ENCODE assay signal across 1 cellular context in the genomic region with DNA sequence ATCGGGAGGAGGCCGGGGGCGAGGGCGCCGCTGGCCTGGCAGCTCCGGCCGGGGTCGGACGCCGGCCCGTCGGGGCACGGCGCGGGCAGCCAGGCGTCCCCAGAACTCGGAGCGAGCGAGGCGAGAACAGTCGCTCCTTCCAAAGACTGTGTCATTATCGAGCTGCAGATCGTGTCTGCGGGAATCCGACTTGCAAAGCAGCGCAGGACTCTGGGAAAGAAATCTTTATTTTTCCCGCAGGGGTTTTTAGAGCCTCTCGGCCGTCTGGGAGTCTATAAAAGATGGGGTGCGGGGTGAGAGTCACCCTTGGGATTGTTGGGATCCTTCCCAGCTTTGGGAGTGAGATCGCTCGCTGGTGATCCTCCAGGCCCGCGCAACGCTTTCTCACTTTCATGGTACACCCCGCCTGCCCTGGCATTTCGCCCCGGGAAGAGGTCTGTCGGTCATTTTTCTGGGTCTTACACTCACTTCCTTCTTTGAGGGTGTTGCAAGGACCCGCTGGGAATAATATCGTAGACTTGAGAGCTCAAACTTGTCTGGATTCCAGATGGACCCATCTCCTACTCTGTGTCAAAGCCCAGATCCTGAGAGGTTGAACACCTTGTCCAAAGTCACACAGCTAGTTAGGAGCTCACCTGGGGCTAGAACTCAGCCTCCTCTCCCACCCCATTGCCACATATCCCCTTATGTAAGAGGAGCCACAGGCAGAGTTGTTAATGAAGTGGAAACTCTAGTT.
TF ChIP-seq lines count a peak whose summit lies in the region.

No MANE protein-coding gene starts in this region.

TF ChIP-seq in HepG2, 621 proteins besides CTCF, POLR2A, EP300 and RAD21:
- TF ChIP-seq ZNF777 (CRISPR knock-in tag; IDR thresholded peaks at IDR 0.05), result peak; percentile 94; the same call in 1 of the 2 replicates
- TF ChIP-seq ZNF768 (CRISPR knock-in tag; IDR thresholded peaks at IDR 0.05), result peak; percentile 74; the same call in 1 of the 2 replicates
- no peak for TF ChIP-seq SMAD3 (CRISPR knock-in tag; IDR thresholded peaks at IDR 0.05)
- TF ChIP-seq, protein P1, sequence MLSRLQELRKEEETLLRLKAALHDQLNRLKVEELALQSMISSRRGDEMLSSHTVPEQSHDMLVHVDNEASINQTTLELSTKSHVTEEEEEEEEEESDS (CRISPR knock-in tag; IDR thresholded peaks at IDR 0.05; ENCODE audit: borderline replicate concordance), result no peak
- TF ChIP-seq CREM (IDR thresholded peaks at IDR 0.05), result no peak
- TF ChIP-seq CREM (CRISPR knock-in tag; IDR thresholded peaks at IDR 0.05), result no peak
- TF ChIP-seq, protein P2, sequence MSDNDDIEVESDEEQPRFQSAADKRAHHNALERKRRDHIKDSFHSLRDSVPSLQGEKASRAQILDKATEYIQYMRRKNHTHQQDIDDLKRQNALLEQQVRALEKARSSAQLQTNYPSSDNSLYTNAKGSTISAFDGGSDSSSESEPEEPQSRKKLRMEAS (IDR thresholded peaks at IDR 0.05), result 0 out of 2 replicates have a peak, but pooled peaks have one; percentile 2
- TF ChIP-seq ZMYM3 (CRISPR knock-in tag; IDR thresholded peaks at IDR 0.05), result peak; percentile 46; the same call in 1 of the 2 replicates
- no peak for TF ChIP-seq ZNF570 (CRISPR knock-in tag; IDR thresholded peaks at IDR 0.05; ENCODE audit: borderline replicate concordance)
- TF ChIP-seq, protein P3, sequence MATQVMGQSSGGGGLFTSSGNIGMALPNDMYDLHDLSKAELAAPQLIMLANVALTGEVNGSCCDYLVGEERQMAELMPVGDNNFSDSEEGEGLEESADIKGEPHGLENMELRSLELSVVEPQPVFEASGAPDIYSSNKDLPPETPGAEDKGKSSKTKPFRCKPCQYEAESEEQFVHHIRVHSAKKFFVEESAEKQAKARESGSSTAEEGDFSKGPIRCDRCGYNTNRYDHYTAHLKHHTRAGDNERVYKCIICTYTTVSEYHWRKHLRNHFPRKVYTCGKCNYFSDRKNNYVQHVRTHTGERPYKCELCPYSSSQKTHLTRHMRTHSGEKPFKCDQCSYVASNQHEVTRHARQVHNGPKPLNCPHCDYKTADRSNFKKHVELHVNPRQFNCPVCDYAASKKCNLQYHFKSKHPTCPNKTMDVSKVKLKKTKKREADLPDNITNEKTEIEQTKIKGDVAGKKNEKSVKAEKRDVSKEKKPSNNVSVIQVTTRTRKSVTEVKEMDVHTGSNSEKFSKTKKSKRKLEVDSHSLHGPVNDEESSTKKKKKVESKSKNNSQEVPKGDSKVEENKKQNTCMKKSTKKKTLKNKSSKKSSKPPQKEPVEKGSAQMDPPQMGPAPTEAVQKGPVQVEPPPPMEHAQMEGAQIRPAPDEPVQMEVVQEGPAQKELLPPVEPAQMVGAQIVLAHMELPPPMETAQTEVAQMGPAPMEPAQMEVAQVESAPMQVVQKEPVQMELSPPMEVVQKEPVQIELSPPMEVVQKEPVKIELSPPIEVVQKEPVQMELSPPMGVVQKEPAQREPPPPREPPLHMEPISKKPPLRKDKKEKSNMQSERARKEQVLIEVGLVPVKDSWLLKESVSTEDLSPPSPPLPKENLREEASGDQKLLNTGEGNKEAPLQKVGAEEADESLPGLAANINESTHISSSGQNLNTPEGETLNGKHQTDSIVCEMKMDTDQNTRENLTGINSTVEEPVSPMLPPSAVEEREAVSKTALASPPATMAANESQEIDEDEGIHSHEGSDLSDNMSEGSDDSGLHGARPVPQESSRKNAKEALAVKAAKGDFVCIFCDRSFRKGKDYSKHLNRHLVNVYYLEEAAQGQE (IDR thresholded peaks at IDR 0.05; ENCODE audit: borderline replicate concordance in 1 of 2, low read depth in 1 of 2, low read length in 2 of 2), result no peak
- TF ChIP-seq ZNF792 (CRISPR knock-in tag; IDR thresholded peaks at IDR 0.05), result no peak
- TF ChIP-seq FOXJ3 (CRISPR knock-in tag; IDR thresholded peaks at IDR 0.05; ENCODE audit: borderline replicate concordance), result no peak
- 0 out of 2 replicates have a peak, but pooled peaks have one; percentile 26 for TF ChIP-seq ZNF577 (CRISPR knock-in tag; IDR thresholded peaks at IDR 0.05; ENCODE audit: borderline replicate concordance, low read depth)
- TF ChIP-seq, protein P4, sequence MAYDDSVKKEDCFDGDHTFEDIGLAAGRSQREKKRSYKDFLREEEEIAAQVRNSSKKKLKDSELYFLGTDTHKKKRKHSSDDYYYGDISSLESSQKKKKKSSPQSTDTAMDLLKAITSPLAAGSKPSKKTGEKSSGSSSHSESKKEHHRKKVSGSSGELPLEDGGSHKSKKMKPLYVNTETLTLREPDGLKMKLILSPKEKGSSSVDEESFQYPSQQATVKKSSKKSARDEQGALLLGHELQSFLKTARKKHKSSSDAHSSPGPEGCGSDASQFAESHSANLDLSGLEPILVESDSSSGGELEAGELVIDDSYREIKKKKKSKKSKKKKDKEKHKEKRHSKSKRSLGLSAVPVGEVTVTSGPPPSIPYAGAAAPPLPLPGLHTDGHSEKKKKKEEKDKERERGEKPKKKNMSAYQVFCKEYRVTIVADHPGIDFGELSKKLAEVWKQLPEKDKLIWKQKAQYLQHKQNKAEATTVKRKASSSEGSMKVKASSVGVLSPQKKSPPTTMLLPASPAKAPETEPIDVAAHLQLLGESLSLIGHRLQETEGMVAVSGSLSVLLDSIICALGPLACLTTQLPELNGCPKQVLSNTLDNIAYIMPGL (CRISPR knock-in tag; IDR thresholded peaks at IDR 0.05; ENCODE audit: borderline replicate concordance in 1 of 2, low read depth in 1 of 2), result 0 out of 4 replicates have a peak, but pooled peaks of 1 of the 2 experiments have one; percentile 4
